14 cellular contexts compared by ENCODE assay signal in genomic region chr6:150634641-150635292, GRCh38. TPM values are rescaled to one million over a fixed set of nuclear protein-coding genes. Genes with fewer than 3 reads are reported as not detected.
DNase-seq lines count a peak whose midpoint lies in the region; ATAC-seq, FAIRE-seq and TF ChIP-seq lines count a peak whose summit lies in the region.
"Had no signal": no experiment of that assay in that cellular context is flagged by ENCODE, and none has a peak within 500 bp of the region (broad histone marks: within the 10 kb centered on the region; RNA-seq: fewer than 3 reads in every experiment).

No MANE protein-coding gene starts in this region.

- FAIRE-seq in GM19239 (lab: Jason Lieb, UNC), result peak; percentile 59
- FAIRE-seq: TTC549 had no signal

- no peaks in the 10 kb centered on the region for H3K9me3 Mint-ChIP-seq in memory B cell
- H3K9me3 Mint-ChIP-seq: activated naive CD8-positive, alpha-beta T cell treated with anti-CD3 and anti-CD28 coated beads, Interleukin-2, amount 10 ng/mL, durations not matched to agents 7 days and 5 days had no signal

- H3K36me3 ChIP-seq in BJ (ENCODE audit: control insufficient read depth, insufficient read depth, low read length), result no peaks in the 10 kb centered on the region
- H3K36me3 ChIP-seq: BE2C, heart right ventricle had no signal

- DNase-seq in BJ (ENCODE audit: low read depth) (peak; percentile 44), GM19239 (ENCODE audit: insufficient read length, low spot score) (no peak), T-helper 17 cell (no peak), memory B cell (ENCODE audit: low spot score in 2 of 2) (no peak), T-helper 2 cell (no peak), NCI-H524 (lab: John Stamatoyannopoulos, UW) (no peak), T-helper 9 cell (no peak)
- no peak for DNase-seq in stimulated activated CD4-positive, alpha-beta T cell treated with anti-CD3 and anti-CD28 coated beads, Interleukin-15, amount 100 ng/mL, for 24 hours
- DNase-seq: activated naive CD8-positive, alpha-beta T cell treated with anti-CD3 and anti-CD28 coated beads, Interleukin-2, amount 10 ng/mL, durations not matched to agents 7 days and 5 days; BE2C; heart right ventricle; kidney glomerular epithelial cell; posterior cingulate gyrus had no signal

- H3K27me3 Mint-ChIP-seq in T-helper 17 cell, result peaks cover 6% of the 10 kb centered on the region
- no peaks in the 10 kb centered on the region for H3K27me3 Mint-ChIP-seq in memory B cell

- POLR2A ChIA-PET in BJ (lab: Charles Lee), result no interaction called here

- no peaks in the 10 kb centered on the region for H3K9me3 ChIP-seq in T-helper 17 cell (ENCODE audit: control insufficient read depth, low read length, poor library complexity, severe bottlenecking)
- H3K9me3 ChIP-seq: BE2C, heart right ventricle had no signal

- peaks cover 6% of the 10 kb centered on the region for H3K36me3 Mint-ChIP-seq in T-helper 17 cell (ENCODE audit: low read depth)
- peaks cover 14% of the 10 kb centered on the region for H3K36me3 Mint-ChIP-seq in memory B cell
- H3K36me3 Mint-ChIP-seq: activated naive CD8-positive, alpha-beta T cell treated with anti-CD3 and anti-CD28 coated beads, Interleukin-2, amount 10 ng/mL, durations not matched to agents 7 days and 5 days had no signal

- peak overlapping the region; percentile 99 for H3K27ac Mint-ChIP-seq in T-helper 17 cell
- H3K27ac Mint-ChIP-seq in memory B cell, result peak overlapping the region; percentile 100
- H3K27ac Mint-ChIP-seq: activated naive CD8-positive, alpha-beta T cell treated with anti-CD3 and anti-CD28 coated beads, Interleukin-2, amount 10 ng/mL, durations not matched to agents 7 days and 5 days had no signal

- H3K4me1 Mint-ChIP-seq in T-helper 17 cell, result peaks cover 51% of the 10 kb centered on the region
- H3K4me1 Mint-ChIP-seq in memory B cell, result peaks cover 61% of the 10 kb centered on the region

- TF ChIP-seq CTCF in BJ (IDR thresholded peaks at IDR 0.05; ENCODE audit: insufficient read depth, low read depth, low read length), result no peak

- peaks cover 2% of the 10 kb centered on the region; the same call in 1 of the 2 replicates for H3K27me3 ChIP-seq in BJ (ENCODE audit: control insufficient read depth, insufficient read depth, low read length)
- H3K27me3 ChIP-seq: heart right ventricle had no signal

- peak overlapping the region; percentile 19 for H3K4me3 Mint-ChIP-seq in T-helper 17 cell
- H3K4me3 Mint-ChIP-seq in memory B cell, result peak overlapping the region; percentile 79
- H3K4me3 Mint-ChIP-seq: activated naive CD8-positive, alpha-beta T cell treated with anti-CD3 and anti-CD28 coated beads, Interleukin-2, amount 10 ng/mL, durations not matched to agents 7 days and 5 days had no signal

- ATAC-seq in T-helper 17 cell (no peak), memory B cell (ENCODE audit: low read depth) (no peak)

- CTCF ChIA-PET in BJ (lab: Yijun Ruan, JAX), result interaction anchor here (1.3 kb wide), 1 partner anchor 9 kb away, joined by 3 read pairs; no protein-coding TSS in a partner anchor

- H3K4me3 ChIP-seq in BJ (ENCODE audit: low read depth, low read length), result no peak overlapping the region
- H3K4me3 ChIP-seq: heart right ventricle had no signal

RNA-seq across cellular contexts. Expression of gene PLEKHG1, which starts 35.1 kb away (rescaled TPM):
- 0.39 and 0.56 TPM in 2 replicates for polyA plus RNA-seq in BJ (2011; rRNA removed)
- polyA minus RNA-seq in BJ (2011; rRNA and poly(A)+ RNA removed), result 1.3 and 2.1 TPM in 2 replicates
- 10 to 100 TPM in 1 of 2 donors, 1 to 10 TPM in 1; 4.7 to 12.9 TPM for total RNA-seq in T-helper 17 cell
